Comparison of ENCODE assay signal across 22 cellular contexts in the genomic region with DNA sequence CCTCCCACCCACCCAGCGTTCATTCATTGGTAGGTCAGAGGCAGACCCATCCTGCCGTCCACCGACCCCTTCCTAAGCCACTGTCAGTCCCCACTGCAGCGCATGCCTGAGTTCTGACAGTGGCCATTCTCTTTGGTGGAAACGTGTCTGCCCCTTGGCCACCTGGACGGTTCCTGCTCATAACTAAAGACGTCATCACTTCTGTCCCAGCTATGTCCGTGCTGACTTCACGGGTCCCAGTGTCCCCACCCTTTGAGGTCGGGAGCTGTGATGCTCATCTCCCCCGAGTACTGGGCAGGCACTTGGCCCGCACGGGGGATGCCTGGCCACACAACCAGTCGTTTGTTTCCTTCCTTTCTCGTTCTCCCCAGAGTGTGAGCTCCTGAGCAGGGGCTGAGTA.
A peak's percentile ranks its signal among the peaks of the same experiment; 100 is the strongest.
DNase-seq lines count a peak whose midpoint lies in the region; FAIRE-seq and TF ChIP-seq lines count a peak whose summit lies in the region.
"Had no signal": no experiment of that assay in that cellular context is flagged by ENCODE, and none has a peak within 500 bp of the region (broad histone marks: within the 10 kb centered on the region; RNA-seq: fewer than 3 reads in every experiment).

No MANE protein-coding gene starts in this region.

- no peak overlapping the region for H3K4me3 Mint-ChIP-seq in neural progenitor cell
- H3K4me3 Mint-ChIP-seq: CD4-positive, CD25-positive, alpha-beta regulatory T cell; CD8-positive, alpha-beta memory T cell; HFFc6 had no signal

- H3K79me1 ChIP-seq in neuronal stem cell (ENCODE audit: low read depth, low read length), result no peaks in the 10 kb centered on the region

- no peak overlapping the region for H4K91ac ChIP-seq in neuronal stem cell (ENCODE audit: low read depth, low read length, poor library complexity)

- intact Hi-C loops in kidney (cut with DNase I), result no loop called here

- H2AFZ ChIP-seq in neuronal stem cell (ENCODE audit: low read length) (no peak overlapping the region), neural progenitor cell (replicated peaks) (no peak overlapping the region)

- no peak overlapping the region for H2AK5ac ChIP-seq in neuronal stem cell (ENCODE audit: low read depth, low read length)

- H2BK15ac ChIP-seq in neuronal stem cell (ENCODE audit: low read length), result no peak overlapping the region

- no peaks in the 10 kb centered on the region for H3K4me1 ChIP-seq in kidney (ENCODE audit: control insufficient read depth in 1 of 2, insufficient read depth in 1 of 2, low read depth in 1 of 2, low read length in 2 of 2)
- peaks cover 0 to 7% of the 10 kb centered on the region in 2 donors for H3K4me1 ChIP-seq in neuronal stem cell (ENCODE audit: control insufficient read depth in 2 of 2, insufficient read depth in 1 of 2, low read depth in 1 of 2, low read length in 2 of 2)
- H3K4me1 ChIP-seq in neural progenitor cell, result peaks cover 12% of the 10 kb centered on the region
- H3K4me1 ChIP-seq: A549 had no signal

- H3K27ac ChIP-seq in kidney (ENCODE audit: low read depth in 2 of 2, low read length in 2 of 2), result no peak overlapping the region
- no peak overlapping the region for H3K27ac ChIP-seq in neuronal stem cell (replicated peaks; ENCODE audit: low read length)
- no peak overlapping the region for H3K27ac ChIP-seq in neural progenitor cell
- H3K27ac ChIP-seq: 22Rv1, A549 had no signal

- H3K9ac ChIP-seq in kidney (ENCODE audit: low read length in 2 of 2) (no peak overlapping the region), neuronal stem cell (ENCODE audit: low read depth, low read length, poor library complexity) (no peak overlapping the region), neural progenitor cell (no peak overlapping the region)

- no peaks in the 10 kb centered on the region for H3K79me2 ChIP-seq in neural progenitor cell (ENCODE audit: low read depth)

- H3K18ac ChIP-seq in neuronal stem cell (ENCODE audit: low read length), result no peak overlapping the region

- no peak overlapping the region for H3K4me3 ChIP-seq in kidney (ENCODE audit: low read length in 2 of 2)
- H3K4me3 ChIP-seq in neuronal stem cell (ENCODE audit: low read length in 2 of 2), result no peak overlapping the region
- H3K4me3 ChIP-seq in neural progenitor cell, result no peak overlapping the region
- H3K4me3 ChIP-seq: A549, GM12878 had no signal

- WGBS in neuronal stem cell (ENCODE audit: extremely low coverage in 2 of 2, insufficient read length in 2 of 2, insufficient replicate concordance in 1 of 2), 2 donors, result no CpG with 5 or more reads among the region's 15 CpGs

- H3K9me3 ChIP-seq in kidney (ENCODE audit: control insufficient read depth in 1 of 2, low read length in 2 of 2) (peaks cover 0 to 4% of the 10 kb centered on the region in 2 donors), neuronal stem cell (replicated peaks in 1 of 2; ENCODE audit: control insufficient read depth in 2 of 2, insufficient read depth in 1 of 2, low read depth in 1 of 2, low read length in 2 of 2) (peaks cover 0 to 4% of the 10 kb centered on the region in 2 donors), neural progenitor cell (ENCODE audit: low read depth) (no peaks in the 10 kb centered on the region)

- no peak overlapping the region for H2BK12ac ChIP-seq in neuronal stem cell (ENCODE audit: low read length)

- H3K4me1 Mint-ChIP-seq in neural progenitor cell, result peaks cover 30% of the 10 kb centered on the region
- H3K4me1 Mint-ChIP-seq: CD4-positive, CD25-positive, alpha-beta regulatory T cell; CD8-positive, alpha-beta memory T cell had no signal

- peaks cover 0 to 24% (median 0%) of the 10 kb centered on the region in 3 experiments for H3K27me3 ChIP-seq in neuronal stem cell (ENCODE audit: control insufficient read depth in 3 of 3, insufficient read depth in 3 of 3, low read depth in 1 of 3, low read length in 3 of 3)
- no peaks in the 10 kb centered on the region for H3K27me3 ChIP-seq in neural progenitor cell

- H3K4ac ChIP-seq in neuronal stem cell (ENCODE audit: low read length), result no peak overlapping the region

- no peak overlapping the region for H3K23ac ChIP-seq in neuronal stem cell (ENCODE audit: low read depth, low read length, poor library complexity)

- H2BK5ac ChIP-seq in neuronal stem cell (ENCODE audit: low read length), result no peak overlapping the region

- no peak overlapping the region for H2BK120ac ChIP-seq in neuronal stem cell (ENCODE audit: low read depth, low read length)

- DNase-seq in activated effector memory CD4-positive, alpha-beta T cell treated with anti-CD3 and anti-CD28 coated beads, Interleukin-2, amount 50 U/mL, for 16 hours, result peak; percentile 45
- no peak for DNase-seq in activated effector memory CD4-positive, alpha-beta T cell treated with Interleukin-2 at 50 U/mL for 16 hours
- DNase-seq in kidney (peak; percentile 26), neuronal stem cell (ENCODE audit: low spot score) (no peak), NCI-H1930 (lab: John Stamatoyannopoulos, UW) (no peak), neural progenitor cell (ENCODE audit: low spot score) (no peak), NCI-H82 (lab: John Stamatoyannopoulos, UW) (no peak)
- DNase-seq: AML-193; CD4-positive, CD25-positive, alpha-beta regulatory T cell; COR-L47; DMS 273 treated with DMSO at 0.1 percent for 48 hours; DMS53; DND-41; EL; GOT3; H7; HFFc6 had no signal

- H3K27ac Mint-ChIP-seq in neural progenitor cell, result no peak overlapping the region
- H3K27ac Mint-ChIP-seq: CD4-positive, CD25-positive, alpha-beta regulatory T cell; HFFc6 had no signal

- no peak overlapping the region for H4K8ac ChIP-seq in neuronal stem cell (ENCODE audit: low read depth, low read length)

- no peaks in the 10 kb centered on the region for H3K36me3 Mint-ChIP-seq in neural progenitor cell
- H3K36me3 Mint-ChIP-seq: CD4-positive, CD25-positive, alpha-beta regulatory T cell; CD8-positive, alpha-beta memory T cell had no signal

- H3K36me3 ChIP-seq in kidney (ENCODE audit: control insufficient read depth in 1 of 2, insufficient read depth in 2 of 2, low read length in 2 of 2) (no peaks in the 10 kb centered on the region), neuronal stem cell (replicated peaks in 1 of 2; ENCODE audit: control insufficient read depth in 2 of 2, insufficient read depth in 2 of 2, low read length in 2 of 2) (no peaks in the 10 kb centered on the region), neural progenitor cell (no peaks in the 10 kb centered on the region)

- H3K14ac ChIP-seq in neuronal stem cell (ENCODE audit: low read length), result peak overlapping the region; percentile 9

- H3K4me2 ChIP-seq in neuronal stem cell (ENCODE audit: insufficient read depth, low read length, poor library complexity, severe bottlenecking), result no peak overlapping the region
- no peak overlapping the region for H3K4me2 ChIP-seq in neural progenitor cell
- H3K4me2 ChIP-seq: A549 had no signal

- H3K27me3 Mint-ChIP-seq in neural progenitor cell (ENCODE audit: insufficient read depth, low read depth), result peaks cover 5% of the 10 kb centered on the region

- no peak for FAIRE-seq in kidney (lab: Jason Lieb, UNC)
- FAIRE-seq: A549, GM12878, HTR-8/SVneo had no signal

- TF ChIP-seq CTCF in kidney (IDR thresholded peaks at IDR 0.05; ENCODE audit: borderline replicate concordance, extremely low read depth, insufficient read depth) (no peak), neural progenitor cell (IDR thresholded peaks at IDR 0.05) (no peak)

- no peaks in the 10 kb centered on the region for H4K20me1 ChIP-seq in neural progenitor cell (ENCODE audit: low read depth)

- peaks cover 16% of the 10 kb centered on the region for H3F3A ChIP-seq in neural progenitor cell (ENCODE audit: low read depth)

- H3K9me3 Mint-ChIP-seq in neural progenitor cell, result peaks cover 3% of the 10 kb centered on the region
- H3K9me3 Mint-ChIP-seq: HFFc6 had no signal

Comparison
In these comparisons a context has a peak if more than half of its experiments do, and no peak if none do; other contexts are left out.
1. DNase-seq: peak in activated effector memory CD4-positive, alpha-beta T cell treated with anti-CD3 and anti-CD28 coated beads, Interleukin-2, amount 50 U/mL, for 16 hours (single experiment) and kidney (single experiment); none in activated effector memory CD4-positive, alpha-beta T cell treated with Interleukin-2 at 50 U/mL for 16 hours (single experiment), neuronal stem cell (single experiment), NCI-H1930 (0 of 2), neural progenitor cell (single experiment) and NCI-H82 (single experiment).